8 cellular contexts compared by ENCODE assay signal in the genomic region with DNA sequence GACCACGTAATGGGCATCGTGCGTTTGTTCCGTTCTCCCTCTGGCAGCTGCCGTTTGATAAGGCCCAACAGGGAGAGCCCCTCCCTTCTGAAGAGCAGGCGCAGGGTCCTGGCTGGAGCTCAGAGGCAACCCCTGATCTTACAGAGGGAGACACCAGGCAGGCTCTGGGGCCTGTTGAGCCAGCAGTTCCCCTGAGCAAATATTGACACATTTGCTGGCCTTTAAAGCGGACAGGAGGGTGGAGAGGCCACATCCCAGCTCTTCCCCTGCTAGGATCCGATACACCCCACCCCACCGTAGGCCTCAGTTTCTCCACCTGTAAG. TPM values are rescaled to one million over a fixed set of nuclear protein-coding genes. Genes with fewer than 3 reads are reported as not detected.
A peak's percentile ranks its signal among the peaks of the same experiment; 100 is the strongest.
DNase-seq lines count a peak whose midpoint lies in the region; ATAC-seq, FAIRE-seq and TF ChIP-seq lines count a peak whose summit lies in the region.

No MANE protein-coding gene starts in this region.

- BruUV-seq in GM12878 (replicated peaks; lab: Mats Ljungman, UMichigan): no TSS peak

- no peaks in the 10 kb centered on the region for H3K9me3 Mint-ChIP-seq in CD4-positive, CD25-positive, alpha-beta regulatory T cell

- H2AFZ ChIP-seq in GM12878 (ENCODE audit: control insufficient read depth, low read depth, low read length): peak overlapping the region; percentile 46

- ATAC-seq in CD4-positive, CD25-positive, alpha-beta regulatory T cell (ENCODE audit: low read depth in 2 of 2): no peak
- ATAC-seq in HG03354 (IDR thresholded peaks at IDR 0.05; ENCODE audit: poor library complexity, severe bottlenecking, unreplicated experiment): peak; percentile 5
- ATAC-seq in GM12878: peak; percentile 2
- ATAC-seq in HG03139 (IDR thresholded peaks at IDR 0.05; ENCODE audit: unreplicated experiment): no peak

- no peak for TF ChIP-seq RAD21 in GM12878 (IDR thresholded peaks at IDR 0.05; ENCODE audit: insufficient read depth, low read depth, low read length)

- H3K36me3 Mint-ChIP-seq in CD4-positive, CD25-positive, alpha-beta regulatory T cell: no peaks in the 10 kb centered on the region

- H3K4me3 Mint-ChIP-seq in CD4-positive, CD25-positive, alpha-beta regulatory T cell: peak overlapping the region; percentile 85 to 97 (median 88)

- H3K9ac ChIP-seq in GM12878 (ENCODE audit: control insufficient read depth, insufficient read depth, low read length): no peak overlapping the region; the same call in 1 of the 2 replicates

- no peaks in the 10 kb centered on the region for H3K9me3 ChIP-seq in CD4-positive, CD25-positive, alpha-beta regulatory T cell (ENCODE audit: control insufficient read depth in 2 of 2, low read length in 2 of 2)
- no peaks in the 10 kb centered on the region for H3K9me3 ChIP-seq in GM12878 (replicated peaks; ENCODE audit: control insufficient read depth, insufficient read depth, low read length)
- no peaks in the 10 kb centered on the region for H3K9me3 ChIP-seq in muscle layer of duodenum (ENCODE audit: control insufficient read depth in 1 of 2, low read length in 2 of 2)

- H3K4me2 ChIP-seq in GM12878 (ENCODE audit: control insufficient read depth, insufficient read depth): peak overlapping the region; percentile 36

- no peak for DNase-seq in CD4-positive, CD25-positive, alpha-beta regulatory T cell
- DNase-seq in GM12878 (ENCODE audit: low read depth, low spot score): no peak
- no peak for DNase-seq in GM12891 (ENCODE audit: insufficient read length, low spot score)
- DNase-seq in H4 (ENCODE audit: low spot score): no peak
- DNase-seq in HCEC 1CT: no peak

- intact Hi-C loops in GM12878 (cut with micrococcal nuclease; ENCODE audit: unreplicated experiment): loop anchor here (1.0 to 10.0 kb wide), 6 partner anchors 20 to 415 kb away; a partner anchor contains a TSS

- peaks cover 36% of the 10 kb centered on the region for H3K4me1 ChIP-seq in CD4-positive, CD25-positive, alpha-beta regulatory T cell (ENCODE audit: control insufficient read depth, insufficient read depth, low read length, poor library complexity, severe bottlenecking)
- peaks cover 31% of the 10 kb centered on the region for H3K4me1 ChIP-seq in GM12878 (ENCODE audit: control insufficient read depth, insufficient read depth, low read length)
- H3K4me1 ChIP-seq in muscle layer of duodenum (ENCODE audit: control insufficient read depth in 1 of 2, insufficient read depth in 2 of 2, low read length in 2 of 2): peaks cover 27 to 28% of the 10 kb centered on the region in 2 donors

- RAD21 ChIA-PET in GM12878 (lab: Charles Lee; ENCODE audit: unreplicated experiment): interaction anchor here (0.5 to 7.1 kb wide), 31 partner anchors 16 to 259 kb away, joined by 3 to 104 read pairs (median 6); a partner anchor contains a TSS

- no peak for FAIRE-seq in GM12878 (lab: Jason Lieb, UNC)
- no peak for FAIRE-seq in GM12891 (lab: Jason Lieb, UNC)

- H3K4me1 Mint-ChIP-seq in CD4-positive, CD25-positive, alpha-beta regulatory T cell: peaks cover 5 to 57% (median 18%) of the 10 kb centered on the region in 4 donors

- no peaks in the 10 kb centered on the region for H3K27me3 ChIP-seq in CD4-positive, CD25-positive, alpha-beta regulatory T cell (ENCODE audit: control insufficient read depth, insufficient read depth, low read length)
- H3K27me3 ChIP-seq in GM12878 (replicated peaks in 1 of 2; ENCODE audit: control insufficient read depth in 2 of 2, insufficient read depth in 2 of 2, low read length in 1 of 2) (no peaks in the 10 kb centered on the region), muscle layer of duodenum (ENCODE audit: low read depth, low read length) (no peaks in the 10 kb centered on the region)

- no peaks in the 10 kb centered on the region for H4K20me1 ChIP-seq in GM12878 (ENCODE audit: control insufficient read depth, insufficient read depth)

- in situ Hi-C loops in GM12878 (cut with MboI): loop anchor here (25.0 kb wide), 1 partner anchor 1812 kb away; a partner anchor contains a TSS

- no peak for TF ChIP-seq EP300 in GM12878 (IDR thresholded peaks at IDR 0.05; ENCODE audit: borderline replicate concordance in 1 of 2, control insufficient read depth in 1 of 2, low read depth in 2 of 2, low read length in 2 of 2)

- peak overlapping the region; percentile 93 for H3K27ac ChIP-seq in CD4-positive, CD25-positive, alpha-beta regulatory T cell (ENCODE audit: insufficient read depth, low read length, poor library complexity, severe bottlenecking)
- H3K27ac ChIP-seq in GM12878 (ENCODE audit: control insufficient read depth, insufficient read depth) (peak overlapping the region; percentile 39), muscle layer of duodenum (ENCODE audit: low read length) (no peak overlapping the region)

- TF ChIP-seq POLR2A in GM12878 (IDR thresholded peaks at IDR 0.05; ENCODE audit: low read depth, low read length) (no peak), GM12891 (IDR thresholded peaks at IDR 0.05; ENCODE audit: low read depth, low read length) (no peak; the same call in 1 of the 2 replicates)

- no peaks in the 10 kb centered on the region for H3K36me3 ChIP-seq in CD4-positive, CD25-positive, alpha-beta regulatory T cell (ENCODE audit: control insufficient read depth, insufficient read depth, low read length)
- H3K36me3 ChIP-seq in GM12878 (ENCODE audit: control insufficient read depth in 2 of 2, insufficient read depth in 2 of 2, low read length in 1 of 2) (no peaks in the 10 kb centered on the region), muscle layer of duodenum (ENCODE audit: control insufficient read depth in 1 of 2, insufficient read depth in 2 of 2, low read length in 2 of 2) (no peaks in the 10 kb centered on the region)

- POLR2A ChIA-PET in GM12878 (lab: Charles Lee): interaction anchor here (0.6 to 5.0 kb wide), 19 partner anchors 19 to 348 kb away, joined by 3 to 55 read pairs (median 5); a partner anchor contains a TSS

- peaks cover 5% of the 10 kb centered on the region for H3K79me2 ChIP-seq in GM12878 (ENCODE audit: control insufficient read depth, insufficient read depth, low read length)

- H3K4me3 ChIP-seq in CD4-positive, CD25-positive, alpha-beta regulatory T cell (ENCODE audit: low read depth, low read length): peak overlapping the region; percentile 48
- no peak overlapping the region for H3K4me3 ChIP-seq in GM12878
- peak overlapping the region; percentile 26 to 76 for H3K4me3 ChIP-seq in muscle layer of duodenum (ENCODE audit: low read depth in 1 of 2, low read length in 2 of 2)

- CTCF ChIA-PET in GM12878 (lab: Yijun Ruan, JAX): interaction anchor here (0.7 to 5.7 kb wide), 50 partner anchors 9 to 1539 kb away, joined by 3 to 111 read pairs (median 4); a partner anchor contains a TSS

- H3K27me3 Mint-ChIP-seq in CD4-positive, CD25-positive, alpha-beta regulatory T cell: peaks cover 4% of the 10 kb centered on the region

- WGBS in GM12878 (ENCODE audit: insufficient coverage, insufficient replicate concordance, low lambda C conversion rate, missing lambda C conversion rate): 50% methylated on average over 9 of the region's 9 CpGs

- H3K27ac Mint-ChIP-seq in CD4-positive, CD25-positive, alpha-beta regulatory T cell: peak overlapping the region; percentile 91 to 98 (median 97)

- no peak for TF ChIP-seq CTCF in GM12878 (IDR thresholded peaks at IDR 0.05 in 2 of 3, conservative IDR thresholded peaks at IDR 0.05 in 1 of 3; ENCODE audit: control insufficient read depth in 2 of 3, extremely low read depth in 1 of 3, insufficient read depth in 1 of 3, low read depth in 3 of 3, low read length in 3 of 3)

- SMC1A ChIA-PET in GM12878 (lab: Charles Lee; ENCODE audit: uncharacterized antibody, unreplicated experiment): interaction anchor here (0.7 to 6.9 kb wide), 25 partner anchors 11 to 213 kb away, joined by 3 to 84 read pairs (median 5); a partner anchor contains a TSS

RNA-seq across cellular contexts. Expression of a gene that starts 11.8 kb away (rescaled TPM):
- 13.6 TPM for total RNA-seq in CD4-positive, CD25-positive, alpha-beta regulatory T cell
- 1 to 10 TPM; 1.6 to 2.4 (median 2.1) TPM for polyA plus RNA-seq in CD4-positive, CD25-positive, alpha-beta regulatory T cell
- 23.7 and 26.2 TPM in 2 replicates for total RNA-seq in GM12878 (2013; cell fraction: nucleolus; rRNA removed)
- total RNA-seq in GM12878 (2014; rRNA removed): 1.1 and 1.3 TPM in 2 replicates
- 1.6 and 1.7 TPM in 2 replicates for total RNA-seq in GM12878 (2014; rRNA removed; fragmentation: Illumina TruSeq; extraction: Trizol)
- total RNA-seq in GM12878 (2021): 2.1 and 2.4 TPM in 2 replicates
- polyA plus RNA-seq in GM12878 (2011; ENCODE audit: low read depth): 2.3 TPM
- 3.9 and 4.1 TPM in 2 replicates for polyA plus RNA-seq in GM12878 (2011; rRNA removed)
- polyA plus RNA-seq in GM12878 (2011; cell fraction: cytosol; rRNA removed): 4.7 and 5.2 TPM in 2 replicates
- 23.6 and 35.1 TPM in 2 replicates for polyA plus RNA-seq in GM12878 (2011; cell fraction: nucleus; rRNA removed)
- polyA plus RNA-seq in GM12878 (2012): 3.4 and 3.7 TPM in 2 replicates
- 1.1 and 1.5 TPM in 2 replicates for polyA plus RNA-seq in GM12878 (2014; fragmentation: Illumina TruSeq; extraction: Trizol)
- polyA plus RNA-seq in GM12878 (2014; fragmentation: Nextera tagmentation; extraction: Ambion mirVana): under 1 TPM; 0.16 to 0.18 TPM
- polyA plus RNA-seq in GM12878 (2014; rRNA removed): 2.5 and 2.7 TPM in 2 replicates
- polyA plus RNA-seq in GM12878 (2016; fragmentation: Nextera tagmentation; extraction: Ambion mirVana): 1 to 10 TPM in 1 of 2 experiments, under 1 TPM in 1; 0.99 to 1.1 TPM
- polyA minus RNA-seq in GM12878 (2011; rRNA and poly(A)+ RNA removed): 5.9 and 8.9 TPM in 2 replicates
- polyA minus RNA-seq in GM12878 (2011; cell fraction: cytosol; rRNA and poly(A)+ RNA removed): 2.8 and 4.1 TPM in 2 replicates
- polyA minus RNA-seq in GM12878 (2011; cell fraction: nucleus; rRNA and poly(A)+ RNA removed): 14.0 and 16.0 TPM in 2 replicates
- polyA plus RNA-seq in GM12891 (2012; ENCODE audit: low read depth, missing spikeins): 2.6 TPM
- total RNA-seq in H4 (2014; rRNA removed; shearing (Covaris generic)): 4.9 and 6.3 TPM in 2 replicates

RNA-seq across cellular contexts. Expression of a gene that starts 12.5 kb away (rescaled TPM):
- total RNA-seq in CD4-positive, CD25-positive, alpha-beta regulatory T cell: 4.3 TPM
- 1 to 10 TPM; 2.5 to 4.4 (median 3.6) TPM for polyA plus RNA-seq in CD4-positive, CD25-positive, alpha-beta regulatory T cell
- 12.3 and 12.5 TPM in 2 replicates for total RNA-seq in GM12878 (2013; cell fraction: nucleolus; rRNA removed)
- 3.6 and 4.5 TPM in 2 replicates for total RNA-seq in GM12878 (2014; rRNA removed)
- 2.5 and 2.8 TPM in 2 replicates for total RNA-seq in GM12878 (2014; rRNA removed; fragmentation: Illumina TruSeq; extraction: Trizol)
- total RNA-seq in GM12878 (2021): 4.5 TPM in 2 replicates
- polyA plus RNA-seq in GM12878 (2011; ENCODE audit: low read depth): 2.6 TPM
- polyA plus RNA-seq in GM12878 (2011; rRNA removed): 3.6 and 4.3 TPM in 2 replicates
- 4.7 and 5.3 TPM in 2 replicates for polyA plus RNA-seq in GM12878 (2011; cell fraction: cytosol; rRNA removed)
- polyA plus RNA-seq in GM12878 (2011; cell fraction: nucleus; rRNA removed): 10.9 and 11.1 TPM in 2 replicates
- polyA plus RNA-seq in GM12878 (2012): 5.5 and 6.9 TPM in 2 replicates
- 1.6 and 2.3 TPM in 2 replicates for polyA plus RNA-seq in GM12878 (2014; fragmentation: Illumina TruSeq; extraction: Trizol)
- under 1 TPM; 0.03 to 0.46 TPM for polyA plus RNA-seq in GM12878 (2014; fragmentation: Nextera tagmentation; extraction: Ambion mirVana)
- polyA plus RNA-seq in GM12878 (2014; rRNA removed): 4.0 and 4.3 TPM in 2 replicates
- 1 to 10 TPM in 1 of 2 experiments, under 1 TPM in 1; 0.74 to 1.2 TPM for polyA plus RNA-seq in GM12878 (2016; fragmentation: Nextera tagmentation; extraction: Ambion mirVana)
- polyA minus RNA-seq in GM12878 (2011; rRNA and poly(A)+ RNA removed): 6.1 and 11.3 TPM in 2 replicates
- 2.7 and 3.5 TPM in 2 replicates for polyA minus RNA-seq in GM12878 (2011; cell fraction: cytosol; rRNA and poly(A)+ RNA removed)
- polyA minus RNA-seq in GM12878 (2011; cell fraction: nucleus; rRNA and poly(A)+ RNA removed): 3.1 and 4.2 TPM in 2 replicates
- 3.7 TPM for polyA plus RNA-seq in GM12891 (2012; ENCODE audit: low read depth, missing spikeins)
- not detected in 2 replicates for total RNA-seq in H4 (2014; rRNA removed; shearing (Covaris generic))

RNA-seq across cellular contexts. Expression of a gene that starts 44.3 kb away (rescaled TPM):
- 537 TPM for total RNA-seq in CD4-positive, CD25-positive, alpha-beta regulatory T cell
- polyA plus RNA-seq in CD4-positive, CD25-positive, alpha-beta regulatory T cell: 1,000 to 10,000 TPM in 2 of 4 donors, 100 to 1,000 TPM in 2; 861 to 1,162 (median 988) TPM
- 143 and 150 TPM in 2 replicates for total RNA-seq in GM12878 (2013; cell fraction: nucleolus; rRNA removed)
- total RNA-seq in GM12878 (2014; rRNA removed) (251 and 282 TPM in 2 replicates), GM12878 (2014; rRNA removed; fragmentation: Illumina TruSeq; extraction: Trizol) (135 and 149 TPM in 2 replicates), GM12878 (2021) (382 and 386 TPM in 2 replicates)
- polyA plus RNA-seq in GM12878 (2011; ENCODE audit: low read depth): 314 TPM
- polyA plus RNA-seq in GM12878 (2011; rRNA removed) (84.4 and 296 TPM in 2 replicates), GM12878 (2014; fragmentation: Illumina TruSeq; extraction: Trizol) (166 and 339 TPM in 2 replicates), GM12878 (2014; fragmentation: Nextera tagmentation; extraction: Ambion mirVana) (100 to 1,000 TPM; 102 to 108 TPM), GM12878 (2014; rRNA removed) (313 and 369 TPM in 2 replicates), GM12878 (2016; fragmentation: Nextera tagmentation; extraction: Ambion mirVana) (100 to 1,000 TPM; 320 to 330 TPM)
- 317 and 416 TPM in 2 replicates for polyA plus RNA-seq in GM12878 (2011; cell fraction: cytosol; rRNA removed)
- 561 and 566 TPM in 2 replicates for polyA plus RNA-seq in GM12878 (2011; cell fraction: nucleus; rRNA removed)
- 512 and 607 TPM in 2 replicates for polyA plus RNA-seq in GM12878 (2012)
- polyA minus RNA-seq in GM12878 (2011; rRNA and poly(A)+ RNA removed): 200 and 233 TPM in 2 replicates
- 155 and 158 TPM in 2 replicates for polyA minus RNA-seq in GM12878 (2011; cell fraction: cytosol; rRNA and poly(A)+ RNA removed)
- polyA minus RNA-seq in GM12878 (2011; cell fraction: nucleus; rRNA and poly(A)+ RNA removed): 185 and 303 TPM in 2 replicates
- 448 TPM for polyA plus RNA-seq in GM12891 (2012; ENCODE audit: low read depth, missing spikeins)
- 15.5 and 20.9 TPM in 2 replicates for total RNA-seq in H4 (2014; rRNA removed; shearing (Covaris generic))

RNA-seq across cellular contexts. Expression of a gene that starts 50.1 kb away (rescaled TPM):
- total RNA-seq in CD4-positive, CD25-positive, alpha-beta regulatory T cell: 197 TPM
- polyA plus RNA-seq in CD4-positive, CD25-positive, alpha-beta regulatory T cell: 100 to 1,000 TPM; 160 to 189 (median 163) TPM
- total RNA-seq in GM12878 (2013; cell fraction: nucleolus; rRNA removed): 55.9 and 64.1 TPM in 2 replicates
- total RNA-seq in GM12878 (2014; rRNA removed) (12.4 and 14.8 TPM in 2 replicates), GM12878 (2014; rRNA removed; fragmentation: Illumina TruSeq; extraction: Trizol) (11.7 and 14.3 TPM in 2 replicates), GM12878 (2021) (86.8 and 91.9 TPM in 2 replicates)
- polyA plus RNA-seq in GM12878 (2011; ENCODE audit: low read depth): 28.0 TPM
- polyA plus RNA-seq in GM12878 (2011; rRNA removed) (27.7 and 91.9 TPM in 2 replicates), GM12878 (2014; fragmentation: Illumina TruSeq; extraction: Trizol) (24.3 and 56.0 TPM in 2 replicates), GM12878 (2014; fragmentation: Nextera tagmentation; extraction: Ambion mirVana) (10 to 100 TPM; 10.2 TPM), GM12878 (2014; rRNA removed) (46.1 and 56.0 TPM in 2 replicates), GM12878 (2016; fragmentation: Nextera tagmentation; extraction: Ambion mirVana) (100 to 1,000 TPM; 119 to 120 TPM)
- 89.5 and 131 TPM in 2 replicates for polyA plus RNA-seq in GM12878 (2011; cell fraction: cytosol; rRNA removed)
- polyA plus RNA-seq in GM12878 (2011; cell fraction: nucleus; rRNA removed): 145 TPM in 2 replicates
- polyA plus RNA-seq in GM12878 (2012): 50.5 and 64.7 TPM in 2 replicates
- 34.5 and 58.6 TPM in 2 replicates for polyA minus RNA-seq in GM12878 (2011; rRNA and poly(A)+ RNA removed)
- 47.5 and 49.2 TPM in 2 replicates for polyA minus RNA-seq in GM12878 (2011; cell fraction: cytosol; rRNA and poly(A)+ RNA removed)
- polyA minus RNA-seq in GM12878 (2011; cell fraction: nucleus; rRNA and poly(A)+ RNA removed): 19.7 and 32.2 TPM in 2 replicates
- 44.7 TPM for polyA plus RNA-seq in GM12891 (2012; ENCODE audit: low read depth, missing spikeins)
- total RNA-seq in H4 (2014; rRNA removed; shearing (Covaris generic)): 0.08 TPM in 1 of 2 replicates, not detected in the other

Comparison
In these comparisons a context has a peak if more than half of its experiments do, and no peak if none do; other contexts are left out.
1. ATAC-seq: peak in HG03354 (single experiment) and GM12878 (single experiment); none in CD4-positive, CD25-positive, alpha-beta regulatory T cell (0 of 2) and HG03139 (single experiment).